31 cellular contexts compared by ENCODE assay signal in genomic region chr14:43022094-43022800, GRCh38.
"Had no signal": no experiment of that assay in that cellular context is flagged by ENCODE, and none has a peak within 500 bp of the region (broad histone marks: within the 10 kb centered on the region; RNA-seq: fewer than 3 reads in every experiment).

No MANE protein-coding gene starts in this region.

- H3K27ac ChIP-seq: neural progenitor cell, ovary, parathyroid adenoma, psoas muscle, skin epidermis, spleen, suprapubic skin, testis, tibial artery, transverse colon, upper lobe of right lung, uterus had no signal

- H3K36me3 ChIP-seq: neural progenitor cell, ovary, spleen, suprapubic skin, tibial artery, transverse colon, upper lobe of right lung, uterus had no signal

- H2AFZ ChIP-seq: neural progenitor cell, parathyroid adenoma had no signal

- H3K79me2 ChIP-seq: parathyroid adenoma had no signal

- ATAC-seq: natural killer cell; psoas muscle; right cardiac atrium; sciatic nerve; stimulated activated memory B cell treated with anti-CD40 and anti-IgM and Interleukin-4, amounts not matched to agents 10 μg/mL and 1 μg/mL and 100 μg/mL, for 72 hours; stimulated activated naive CD8-positive, alpha-beta T cell treated with anti-CD3 and anti-CD28 coated beads, Interleukin-15, amount 100 ng/mL, for 72 hours; stimulated activated naive CD8-positive, alpha-beta T cell treated with anti-CD3 and anti-CD28 coated beads, Interleukin-15, Interleukin-2, amounts not matched to agents 100 U/mL and 50 U/mL, for 24 hours; upper lobe of right lung had no signal

- H3K4me2 ChIP-seq: neural progenitor cell, smooth muscle cell had no signal

- H3K36me3 Mint-ChIP-seq: natural killer cell; neural progenitor cell; stimulated activated memory B cell treated with anti-CD40 and anti-IgM and Interleukin-4, amounts not matched to agents 10 μg/mL and 1 μg/mL and 100 μg/mL, for 72 hours; type B pancreatic cell had no signal

- H3K4me1 Mint-ChIP-seq: natural killer cell; nephron; stimulated activated memory B cell treated with anti-CD40 and anti-IgM and Interleukin-4, amounts not matched to agents 10 μg/mL and 1 μg/mL and 100 μg/mL, for 72 hours; stimulated activated naive CD8-positive, alpha-beta T cell treated with anti-CD3 and anti-CD28 coated beads, Interleukin-15, amount 100 ng/mL, for 72 hours had no signal

- H3K9ac ChIP-seq: neural progenitor cell, parathyroid adenoma had no signal

- H3K27me3 Mint-ChIP-seq: progenitor cell of endocrine pancreas; stimulated activated memory B cell treated with anti-CD40 and anti-IgM and Interleukin-4, amounts not matched to agents 10 μg/mL and 1 μg/mL and 100 μg/mL, for 72 hours; stimulated activated naive CD8-positive, alpha-beta T cell treated with anti-CD3 and anti-CD28 coated beads, Interleukin-15, amount 100 ng/mL, for 72 hours; type B pancreatic cell had no signal

- H3K27ac Mint-ChIP-seq: natural killer cell; nephron; neural progenitor cell; progenitor cell of endocrine pancreas; stimulated activated memory B cell treated with anti-CD40 and anti-IgM and Interleukin-4, amounts not matched to agents 10 μg/mL and 1 μg/mL and 100 μg/mL, for 72 hours; stimulated activated naive CD8-positive, alpha-beta T cell treated with anti-CD3 and anti-CD28 coated beads, Interleukin-15, amount 100 ng/mL, for 72 hours; type B pancreatic cell had no signal

- H3K4me3 ChIP-seq: neural progenitor cell, ovary, psoas muscle, skin epidermis, smooth muscle cell, spleen, suprapubic skin, testis, tibial artery, transverse colon, upper lobe of right lung, uterus had no signal

- H3K27me3 ChIP-seq: neural progenitor cell, ovary, spleen, suprapubic skin, testis, tibial artery, transverse colon, upper lobe of right lung, uterus had no signal

- H3K4me3 Mint-ChIP-seq: natural killer cell; nephron; neural progenitor cell; stimulated activated memory B cell treated with anti-CD40 and anti-IgM and Interleukin-4, amounts not matched to agents 10 μg/mL and 1 μg/mL and 100 μg/mL, for 72 hours; stimulated activated naive CD8-positive, alpha-beta T cell treated with anti-CD3 and anti-CD28 coated beads, Interleukin-15, amount 100 ng/mL, for 72 hours; type B pancreatic cell had no signal

- H3K9me3 Mint-ChIP-seq: neural progenitor cell, type B pancreatic cell had no signal

- H3K9me3 ChIP-seq: ovary, psoas muscle, suprapubic skin, testis, transverse colon, upper lobe of right lung, uterus had no signal

- H3K4me1 ChIP-seq: neural progenitor cell, parathyroid adenoma, psoas muscle, spleen, suprapubic skin, testis, tibial artery, transverse colon, upper lobe of right lung, uterus had no signal

- DNase-seq: natural killer cell; occipital lobe; ovary; posterior cingulate gyrus; psoas muscle; right cardiac atrium; spleen; stimulated activated CD4-positive, alpha-beta T cell treated with anti-CD3 and anti-CD28 coated beads, Interleukin-12 subunit alpha, Interleukin-12 subunit beta, amount 100 ng/mL, for 4 hours; stimulated activated CD4-positive, alpha-beta T cell treated with anti-CD3 and anti-CD28 coated beads, Interleukin-1b, Interleukin-23, amount 100 ng/mL, for 48 hours; stimulated activated CD4-positive, alpha-beta T cell treated with anti-CD3 and anti-CD28 coated beads, Interleukin-4, amount 100 ng/mL, for 1 hour; stimulated activated CD4-positive, alpha-beta T cell treated with anti-CD3 and anti-CD28 coated beads, Interleukin-4, amount 100 ng/mL, for 4 hours; stimulated activated CD8-positive, alpha-beta memory T cell treated with anti-CD3 and anti-CD28 coated beads, Interleukin-4, amount 100 ng/mL, for 48 hours; stimulated activated naive CD4-positive, alpha-beta T cell; stimulated activated naive CD8-positive, alpha-beta T cell treated with anti-CD3 and anti-CD28 coated beads, Interleukin-15, amount 100 ng/mL, for 72 hours; stimulated activated naive CD8-positive, alpha-beta T cell treated with anti-CD3 and anti-CD28 coated beads, Interleukin-15, Interleukin-2, amounts not matched to agents 100 U/mL and 50 U/mL, for 24 hours; substantia nigra; testis; tibial artery; transverse colon; upper lobe of right lung; uterus had no signal
